Comparison of ENCODE assay signal across 18 cellular contexts in genomic region chr2:127589876-127590275, GRCh38. TPM values are rescaled to one million over a fixed set of nuclear protein-coding genes. Genes with fewer than 3 reads are reported as not detected.
DNase-seq lines count a peak whose midpoint lies in the region; ATAC-seq and TF ChIP-seq lines count a peak whose summit lies in the region.
"Had no signal": no experiment of that assay in that cellular context is flagged by ENCODE, and none has a peak within 500 bp of the region (broad histone marks: within the 10 kb centered on the region; RNA-seq: fewer than 3 reads in every experiment).

No MANE protein-coding gene starts in this region.

- no peaks in the 10 kb centered on the region for H3K36me3 Mint-ChIP-seq in endodermal cell (ENCODE audit: low read depth)
- peaks cover 2% of the 10 kb centered on the region for H3K36me3 Mint-ChIP-seq in T-helper 17 cell (ENCODE audit: low read depth)

- ATAC-seq in DND-41 (ENCODE audit: insufficient read depth, low read depth) (no peak), GM21529 (IDR thresholded peaks at IDR 0.05; ENCODE audit: unreplicated experiment) (no peak), T-helper 17 cell (no peak)
- ATAC-seq: K562 had no signal

- H3K27ac Mint-ChIP-seq in endodermal cell = no peak overlapping the region
- H3K27ac Mint-ChIP-seq in T-helper 17 cell = no peak overlapping the region

- H3K4me3 Mint-ChIP-seq in endodermal cell (no peak overlapping the region), T-helper 17 cell (no peak overlapping the region)

- H3K27ac ChIP-seq in DND-41 (ENCODE audit: low read length) = peak overlapping the region; percentile 88; the same call in 1 of the 2 replicates
- peak overlapping the region; percentile 99 for H3K27ac ChIP-seq in KOPT-K1 (ENCODE audit: low read depth, low read length, poor library complexity, severe bottlenecking)
- H3K27ac ChIP-seq in endodermal cell (ENCODE audit: low read depth, low read length) = no peak overlapping the region
- H3K27ac ChIP-seq in hepatocyte = no peak overlapping the region
- H3K27ac ChIP-seq: PC-9, SJSA1 had no signal

- no peaks in the 10 kb centered on the region for H3K9me3 Mint-ChIP-seq in endodermal cell

- no peaks in the 10 kb centered on the region for H3K9me3 ChIP-seq in DND-41 (ENCODE audit: insufficient read depth, low read length, severe bottlenecking)
- H3K9me3 ChIP-seq in KOPT-K1 (ENCODE audit: insufficient read depth, low read length, poor library complexity, severe bottlenecking) = no peaks in the 10 kb centered on the region
- H3K9me3 ChIP-seq in endodermal cell (ENCODE audit: control insufficient read depth, low read length) = no peaks in the 10 kb centered on the region
- no peaks in the 10 kb centered on the region for H3K9me3 ChIP-seq in hepatocyte (ENCODE audit: low read depth)
- H3K9me3 ChIP-seq in T-helper 17 cell (ENCODE audit: control insufficient read depth, low read length, poor library complexity, severe bottlenecking) = no peaks in the 10 kb centered on the region
- H3K9me3 ChIP-seq: Caco-2, SJSA1 had no signal

- no peak overlapping the region for H3K9ac ChIP-seq in DND-41 (ENCODE audit: low read depth, low read length)
- no peak overlapping the region for H3K9ac ChIP-seq in endodermal cell (ENCODE audit: extremely low read depth, low read length, poor library complexity, severe bottlenecking)

- H2AFZ ChIP-seq in DND-41 (ENCODE audit: low read depth, low read length) (no peak overlapping the region), hepatocyte (no peak overlapping the region)
- H2AFZ ChIP-seq: PC-9 had no signal

- WGBS in endodermal cell (ENCODE audit: insufficient coverage in 1 of 2, insufficient read length in 1 of 2), 2 experiments = 94 to 100% methylated on average over 2 to 4 of the region's 4 CpGs
- WGBS in hepatocyte (ENCODE audit: low lambda C conversion rate, missing lambda C conversion rate) = 85% methylated on average over 4 of the region's 4 CpGs

- no peak overlapping the region for H3K4me2 ChIP-seq in DND-41 (ENCODE audit: insufficient read depth, low read length)
- no peak overlapping the region for H3K4me2 ChIP-seq in hepatocyte
- H3K4me2 ChIP-seq: PC-9 had no signal

- no peaks in the 10 kb centered on the region for H3K36me3 ChIP-seq in DND-41 (ENCODE audit: insufficient read depth, low read length)
- H3K36me3 ChIP-seq in KOPT-K1 (ENCODE audit: insufficient read depth, low read length) = peaks cover 9% of the 10 kb centered on the region
- no peaks in the 10 kb centered on the region for H3K36me3 ChIP-seq in endodermal cell (ENCODE audit: control insufficient read depth, insufficient read depth, low read length)
- no peaks in the 10 kb centered on the region for H3K36me3 ChIP-seq in hepatocyte (replicated peaks; ENCODE audit: insufficient read depth, low read depth)
- H3K36me3 ChIP-seq: SJSA1 had no signal

- H4K20me1 ChIP-seq in DND-41 (ENCODE audit: insufficient read depth, low read length) = no peaks in the 10 kb centered on the region
- H4K20me1 ChIP-seq in hepatocyte (ENCODE audit: insufficient read depth, poor library complexity, severe bottlenecking) = no peaks in the 10 kb centered on the region

- H3K79me2 ChIP-seq in DND-41 (ENCODE audit: insufficient read depth, low read length) (no peaks in the 10 kb centered on the region), hepatocyte (no peaks in the 10 kb centered on the region)

- TF ChIP-seq CTCF in DND-41 (IDR thresholded peaks at IDR 0.05; ENCODE audit: borderline replicate concordance, extremely low read depth, low read length, poor library complexity, severe bottlenecking) (no peak), endodermal cell (conservative IDR thresholded peaks at IDR 0.05) (no peak), hepatocyte (IDR thresholded peaks at IDR 0.05; ENCODE audit: poor library complexity) (no peak)

- H3K9me2 ChIP-seq in hepatocyte (replicated peaks; ENCODE audit: insufficient read depth) = no peaks in the 10 kb centered on the region

- H3K27me3 ChIP-seq in DND-41 (ENCODE audit: insufficient read depth, low read length, poor library complexity) = no peaks in the 10 kb centered on the region
- no peaks in the 10 kb centered on the region for H3K27me3 ChIP-seq in endodermal cell (ENCODE audit: control insufficient read depth, insufficient read depth, low read length, poor library complexity, severe bottlenecking)
- H3K27me3 ChIP-seq in hepatocyte = no peaks in the 10 kb centered on the region
- H3K27me3 ChIP-seq: SJSA1 had no signal

- H3K4me1 ChIP-seq in DND-41 (ENCODE audit: insufficient read depth, low read length) = peaks cover 72% of the 10 kb centered on the region
- H3K4me1 ChIP-seq in endodermal cell (ENCODE audit: control insufficient read depth, insufficient read depth, low read length) = peaks cover 3% of the 10 kb centered on the region
- H3K4me1 ChIP-seq in hepatocyte (ENCODE audit: insufficient read depth) = no peaks in the 10 kb centered on the region
- H3K4me1 ChIP-seq: Caco-2, SJSA1 had no signal

- H3K4me1 Mint-ChIP-seq in endodermal cell = peaks cover 4% of the 10 kb centered on the region
- peaks cover 5% of the 10 kb centered on the region for H3K4me1 Mint-ChIP-seq in T-helper 17 cell

- no peak overlapping the region for H3K4me3 ChIP-seq in DND-41 (ENCODE audit: low read depth in 1 of 2, low read length in 2 of 2)
- no peak overlapping the region for H3K4me3 ChIP-seq in endodermal cell (ENCODE audit: low read length)
- no peak overlapping the region for H3K4me3 ChIP-seq in hepatocyte
- H3K4me3 ChIP-seq: K562, PC-9, SJSA1 had no signal

- DNase-seq in DND-41 = no peak
- DNase-seq in endodermal cell = peak; percentile 39
- DNase-seq in stimulated activated CD8-positive, alpha-beta memory T cell treated with anti-CD3 and anti-CD28 coated beads, Interleukin-4, amount 100 ng/mL, for 48 hours = peak; percentile 17
- DNase-seq in hepatocyte (ENCODE audit: low spot score) = no peak
- no peak for DNase-seq in T-helper 17 cell
- DNase-seq: ACHN, MV-4-11, NCI-H1417, NCI-H1930, NCI-H2171 treated with DMSO at 0.1 percent for 48 hours, NCI-H510A treated with DMSO at 0.1 percent for 48 hours, NCI-H82, PC-9 had no signal

- no peaks in the 10 kb centered on the region for H3K27me3 Mint-ChIP-seq in endodermal cell (ENCODE audit: insufficient read depth)
- peaks cover 13% of the 10 kb centered on the region for H3K27me3 Mint-ChIP-seq in T-helper 17 cell

RNA-seq across cellular contexts. Expression of gene MYO7B, which starts 54.4 kb away (rescaled TPM):
- total RNA-seq in endodermal cell (under 1 TPM in 1 of 2 donors, not detected in 1; 0.11 TPM), hepatocyte (17.6 and 20.1 TPM in 2 replicates), T-helper 17 cell (under 1 TPM; 0.23 to 0.75 TPM)
- not detected for polyA plus RNA-seq in endodermal cell (2013, experiment 1 of 2)
- not detected for polyA plus RNA-seq in endodermal cell (2013, experiment 2 of 2)
- polyA plus RNA-seq in hepatocyte = 12.6 and 17.6 TPM in 2 replicates
- total RNA-seq: K562, PC-9 had no signal

RNA-seq across cellular contexts. Expression of gene GPR17, which starts 56.1 kb away (rescaled TPM):
- under 1 TPM in 1 of 2 donors, not detected in 1; 0.24 TPM for total RNA-seq in endodermal cell
- polyA plus RNA-seq in endodermal cell (2013, experiment 1 of 2) = 5.0 TPM
- 4.8 TPM for polyA plus RNA-seq in endodermal cell (2013, experiment 2 of 2)
- total RNA-seq in hepatocyte = not detected in 2 replicates
- 0.39 TPM in 1 of 2 replicates, not detected in the other for polyA plus RNA-seq in hepatocyte
- total RNA-seq in T-helper 17 cell = not detected
- total RNA-seq: Caco-2, K562, PC-9, SJSA1 had no signal
- polyA plus RNA-seq: K562 had no signal

Comparison
In these comparisons a context has a peak if more than half of its experiments do, and no peak if none do; other contexts are left out.
1. DNase-seq: peak in endodermal cell (single experiment) and stimulated activated CD8-positive, alpha-beta memory T cell treated with anti-CD3 and anti-CD28 coated beads, Interleukin-4, amount 100 ng/mL, for 48 hours (single experiment); none in DND-41 (single experiment), hepatocyte (single experiment) and T-helper 17 cell (0 of 3).
2. H3K27ac ChIP-seq: peak in DND-41 (single experiment) and KOPT-K1 (single experiment); none in endodermal cell (single experiment) and hepatocyte (single experiment).
3. RNA of gene MYO7B, which starts 54.4 kb away (total RNA-seq): 17.6 to 20.1 TPM in hepatocyte; 0.23 to 0.75 TPM in T-helper 17 cell and 0.11 TPM in endodermal cell; every median in the first group is over 10 times any median in the second.